In the genomic region with DNA sequence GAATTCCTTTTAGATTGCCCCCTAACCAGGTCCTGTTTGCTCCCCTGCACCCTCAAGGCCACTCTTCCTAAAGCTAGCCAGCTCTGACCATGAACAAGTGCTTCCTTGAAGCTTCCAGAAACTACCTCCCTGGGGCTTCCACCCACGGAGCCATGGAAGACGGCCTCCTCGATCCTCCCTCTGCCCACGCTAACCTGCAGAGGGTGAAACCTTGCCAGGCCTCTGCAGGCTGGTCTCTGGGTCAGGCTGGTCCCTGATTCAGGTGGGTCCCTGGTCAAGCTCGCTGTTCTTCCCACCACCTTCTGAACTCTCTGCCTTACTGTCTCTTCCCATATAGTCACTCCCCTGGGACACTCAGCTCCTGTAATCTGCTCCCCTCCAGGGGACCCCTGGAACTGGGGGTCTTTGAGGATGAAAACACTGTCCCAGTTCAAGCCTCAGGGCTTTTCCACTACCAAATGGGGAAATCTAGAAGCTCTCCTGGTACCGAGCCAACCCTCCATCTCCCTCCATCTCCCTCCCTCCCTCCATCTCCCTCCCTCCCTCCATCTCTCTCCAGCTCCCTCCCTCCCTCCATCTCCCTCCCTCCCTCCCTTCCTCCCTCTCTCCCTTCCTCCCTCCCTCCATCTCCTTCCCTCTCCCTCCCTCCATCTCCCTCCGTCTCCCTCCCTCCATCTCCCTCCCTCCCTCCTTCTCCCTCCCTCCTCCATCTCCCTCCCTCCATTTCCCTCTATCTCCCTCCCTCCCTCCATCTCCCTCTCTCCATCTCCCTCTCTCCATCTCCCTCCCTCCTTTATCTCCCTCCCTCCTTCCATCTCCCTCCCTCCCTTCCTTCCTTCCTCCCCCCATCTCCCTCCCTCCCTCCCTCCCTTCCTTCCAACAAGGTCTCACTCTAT, we compare ENCODE assay signal across 25 cellular contexts. TPM values are rescaled to one million over a fixed set of nuclear protein-coding genes. Genes with fewer than 3 reads are reported as not detected.
DNase-seq lines count a peak whose midpoint lies in the region; ATAC-seq, FAIRE-seq and TF ChIP-seq lines count a peak whose summit lies in the region.
"Had no signal": no experiment of that assay in that cellular context is flagged by ENCODE, and none has a peak within 500 bp of the region (broad histone marks: within the 10 kb centered on the region; RNA-seq: fewer than 3 reads in every experiment).

No MANE protein-coding gene starts in this region.

- no peak for FAIRE-seq in H1 (lab: Jason Lieb, UNC)

- CTCF ChIA-PET in H1 (lab: Charles Lee; ENCODE audit: partially characterized antibody), result interaction anchor here (0.7 to 2.2 kb wide), 18 partner anchors 8 to 150 kb away, joined by 3 to 11 read pairs (median 4); no protein-coding TSS in a partner anchor

- H3K27ac ChIP-seq in H1 (ENCODE audit: low read depth, low read length), result no peak overlapping the region
- H3K27ac ChIP-seq in neuronal stem cell (replicated peaks; ENCODE audit: low read length), result no peak overlapping the region
- H3K27ac ChIP-seq in endodermal cell (ENCODE audit: low read depth, low read length), result no peak overlapping the region

- H3K18ac ChIP-seq in H1 (ENCODE audit: extremely low read depth, low read length) (peak overlapping the region; percentile 60; the same call in 1 of the 2 replicates), neuronal stem cell (ENCODE audit: low read length) (peak overlapping the region; percentile 35)

- no peak overlapping the region for H3K4me3 Mint-ChIP-seq in endodermal cell

- H3K9ac ChIP-seq in H1 (replicated peaks in 1 of 4; ENCODE audit: extremely low read depth in 1 of 4, low read depth in 3 of 4, low read length in 3 of 4), result no peak overlapping the region
- no peak overlapping the region for H3K9ac ChIP-seq in neuronal stem cell (ENCODE audit: low read depth, low read length, poor library complexity)
- H3K9ac ChIP-seq in endodermal cell (ENCODE audit: extremely low read depth, low read length, poor library complexity, severe bottlenecking), result no peak overlapping the region

- H3K4me1 Mint-ChIP-seq in endodermal cell, result peaks cover 4% of the 10 kb centered on the region

- H3K79me1 ChIP-seq in H1 (ENCODE audit: low read depth, low read length) (no peaks in the 10 kb centered on the region), neuronal stem cell (ENCODE audit: low read depth, low read length) (peaks cover 5% of the 10 kb centered on the region)

- H3K9me3 Mint-ChIP-seq in endodermal cell, result no peaks in the 10 kb centered on the region
- H3K9me3 Mint-ChIP-seq: CD8-positive, alpha-beta memory T cell had no signal

- H3K4me3 ChIP-seq in H1 (ENCODE audit: extremely low read depth in 1 of 4, insufficient read depth in 2 of 4, low read depth in 3 of 4, low read length in 4 of 4), result no peak overlapping the region
- no peak overlapping the region for H3K4me3 ChIP-seq in neuronal stem cell (ENCODE audit: low read length in 2 of 2)
- H3K4me3 ChIP-seq in endodermal cell (ENCODE audit: low read length), result no peak overlapping the region
- H3K4me3 ChIP-seq: HAP-1 had no signal

- H2BK120ac ChIP-seq in H1 (replicated peaks; ENCODE audit: low read depth, low read length) (no peak overlapping the region), neuronal stem cell (ENCODE audit: low read depth, low read length) (no peak overlapping the region)

- H2BK20ac ChIP-seq in H1 (ENCODE audit: low read length), result no peak overlapping the region; the same call in 1 of the 2 replicates

- peaks cover 18% of the 10 kb centered on the region for H3K23me2 ChIP-seq in H1 (ENCODE audit: low read depth, low read length)

- no peak for TF ChIP-seq EP300 in H1 (IDR thresholded peaks at IDR 0.05; ENCODE audit: borderline replicate concordance in 1 of 2, low read depth in 2 of 2, low read length in 2 of 2)

- no peak for TF ChIP-seq RAD21 in H1 (IDR thresholded peaks at IDR 0.05 in 1 of 2, conservative IDR thresholded peaks at IDR 0.05 in 1 of 2; ENCODE audit: low read depth in 2 of 2, low read length in 2 of 2)

- peak; percentile 24 for DNase-seq in NCI-H2196 (lab: John Stamatoyannopoulos, UW; ENCODE audit: unreplicated experiment)
- DNase-seq in NCI-H2196 treated with DMSO at 0.1 percent for 48 hours (lab: John Stamatoyannopoulos, UW; ENCODE audit: unreplicated experiment), result no peak
- DNase-seq in H1 (ENCODE audit: low read depth in 1 of 2, low spot score in 2 of 2), result no peak
- DNase-seq in neuronal stem cell (ENCODE audit: low spot score), result no peak
- DNase-seq in HK-2 (ENCODE audit: unreplicated experiment), result no peak
- no peak for DNase-seq in endodermal cell
- DNase-seq: 8988T; ACHN; BE2C; CD8-positive, alpha-beta memory T cell; DMS153; DND-41; Kasumi-1; NCI-H1092 treated with DMSO at 0.1 percent for 48 hours; NCI-H1436; NCI-H187; NCI-H2081 treated with DMSO at 0.1 percent for 48 hours; NCI-H2171; NCI-H524; NCI-H774; SHP77 treated with DMSO at 0.1 percent for 48 hours had no signal

- no peak for TF ChIP-seq CTCF in H1 (IDR thresholded peaks at IDR 0.05; ENCODE audit: control extremely low read depth in 1 of 3, insufficient read depth in 1 of 3, low read depth in 1 of 3, low read length in 3 of 3)
- TF ChIP-seq CTCF in endodermal cell (conservative IDR thresholded peaks at IDR 0.05), result no peak

- H3K4ac ChIP-seq in H1 (replicated peaks; ENCODE audit: insufficient read length, low read depth, low read length) (no peak overlapping the region), neuronal stem cell (ENCODE audit: low read length) (no peak overlapping the region)

- peaks cover 0 to 12% (median 10%) of the 10 kb centered on the region in 4 experiments; a peak in 5 of 7 replicates for H3K27me3 ChIP-seq in H1 (replicated peaks in 1 of 4; ENCODE audit: control insufficient read depth in 3 of 4, extremely low read depth in 1 of 4, insufficient read depth in 3 of 4, low read length in 3 of 4)
- H3K27me3 ChIP-seq in neuronal stem cell (ENCODE audit: control insufficient read depth in 3 of 3, insufficient read depth in 3 of 3, low read depth in 1 of 3, low read length in 3 of 3), result peaks cover 15 to 49% (median 29%) of the 10 kb centered on the region in 3 experiments
- peaks cover 31% of the 10 kb centered on the region for H3K27me3 ChIP-seq in endodermal cell (ENCODE audit: control insufficient read depth, insufficient read depth, low read length, poor library complexity, severe bottlenecking)

- H2BK15ac ChIP-seq in H1 (ENCODE audit: low read length), result peak overlapping the region; percentile 97
- H2BK15ac ChIP-seq in neuronal stem cell (ENCODE audit: low read length), result peak overlapping the region; percentile 45

- no peak for ATAC-seq in GM21737 (IDR thresholded peaks at IDR 0.05; ENCODE audit: unreplicated experiment)
- ATAC-seq: Panc1 had no signal

- peaks cover 36% of the 10 kb centered on the region for H3K27me3 Mint-ChIP-seq in endodermal cell (ENCODE audit: insufficient read depth)

- H2BK5ac ChIP-seq in H1 (ENCODE audit: low read depth, low read length), result peak overlapping the region; percentile 24; the same call in 1 of the 2 replicates
- H2BK5ac ChIP-seq in neuronal stem cell (ENCODE audit: low read length), result peak overlapping the region; percentile 39

- no peak overlapping the region for H3K27ac Mint-ChIP-seq in endodermal cell
- H3K27ac Mint-ChIP-seq: CD8-positive, alpha-beta memory T cell had no signal

- H4K91ac ChIP-seq in H1 (replicated peaks; ENCODE audit: insufficient read length, low read length) (peak overlapping the region; percentile 66), neuronal stem cell (ENCODE audit: low read depth, low read length, poor library complexity) (no peak overlapping the region)

- H3K14ac ChIP-seq in H1 (ENCODE audit: insufficient read length) (no peak overlapping the region), neuronal stem cell (ENCODE audit: low read length) (no peak overlapping the region)

- H2BK12ac ChIP-seq in H1 (ENCODE audit: low read depth, low read length) (0 out of 2 replicates have a peak overlapping the region, but pooled peaks have one; percentile 43), neuronal stem cell (ENCODE audit: low read length) (no peak overlapping the region)

- H4K5ac ChIP-seq in H1 (ENCODE audit: insufficient read length, low read depth, low read length), result no peak overlapping the region

- POLR2A ChIA-PET in H1 (lab: Charles Lee; ENCODE audit: partially characterized antibody), result interaction anchor here (0.6 to 2.6 kb wide), 13 partner anchors 9 to 120 kb away, joined by 3 to 20 read pairs (median 4); a partner anchor contains a TSS

- H3K9me3 ChIP-seq in H1 (ENCODE audit: insufficient read depth in 2 of 2, low read depth in 1 of 2, low read length in 1 of 2) (no peaks in the 10 kb centered on the region), neuronal stem cell (replicated peaks in 1 of 2; ENCODE audit: control insufficient read depth in 2 of 2, insufficient read depth in 1 of 2, low read depth in 1 of 2, low read length in 2 of 2) (no peaks in the 10 kb centered on the region), endodermal cell (ENCODE audit: control insufficient read depth, low read length) (no peaks in the 10 kb centered on the region)
- H3K9me3 ChIP-seq: BE2C, HAP-1 had no signal

- H3K23ac ChIP-seq in H1 (ENCODE audit: insufficient read length), result no peak overlapping the region
- H3K23ac ChIP-seq in neuronal stem cell (ENCODE audit: low read depth, low read length, poor library complexity), result no peak overlapping the region

- peak overlapping the region; percentile 53; the same call in 1 of the 2 replicates for H2AK5ac ChIP-seq in H1 (ENCODE audit: low read depth, low read length)
- peak overlapping the region; percentile 86 for H2AK5ac ChIP-seq in neuronal stem cell (ENCODE audit: low read depth, low read length)

- H3K36me3 ChIP-seq in H1 (ENCODE audit: control insufficient read depth in 2 of 4, insufficient read depth in 4 of 4, low read length in 3 of 4) (no peaks in the 10 kb centered on the region), neuronal stem cell (replicated peaks in 1 of 2; ENCODE audit: control insufficient read depth in 2 of 2, insufficient read depth in 2 of 2, low read length in 2 of 2) (no peaks in the 10 kb centered on the region), endodermal cell (ENCODE audit: control insufficient read depth, insufficient read depth, low read length) (no peaks in the 10 kb centered on the region)
- H3K36me3 ChIP-seq: BE2C, HAP-1 had no signal

- TF ChIP-seq POLR2A in H1 (IDR thresholded peaks at IDR 0.05; ENCODE audit: control extremely low read depth in 1 of 2, low read depth in 2 of 2, low read length in 2 of 2), result no peak

- H4K20me1 ChIP-seq in H1 (replicated peaks in 1 of 2; ENCODE audit: control insufficient read depth in 1 of 2, insufficient read depth in 2 of 2, low read length in 2 of 2), result peaks cover 0 to 6% of the 10 kb centered on the region in 2 experiments

- H3K4me2 ChIP-seq in H1 (ENCODE audit: insufficient read depth in 1 of 2, low read depth in 2 of 2, low read length in 2 of 2) (no peak overlapping the region; a peak in 1 of 4 replicates), neuronal stem cell (ENCODE audit: insufficient read depth, low read length, poor library complexity, severe bottlenecking) (no peak overlapping the region)

- H2AFZ ChIP-seq in H1 (ENCODE audit: low read length), result no peak overlapping the region
- H2AFZ ChIP-seq in neuronal stem cell (ENCODE audit: low read length), result no peak overlapping the region

- H3K4me1 ChIP-seq in H1 (replicated peaks in 1 of 4; ENCODE audit: control insufficient read depth in 3 of 4, insufficient read depth in 4 of 4, low read length in 3 of 4), result peaks cover 0 to 6% (median 4%) of the 10 kb centered on the region in 4 experiments; a peak in 6 of 7 replicates
- H3K4me1 ChIP-seq in neuronal stem cell (ENCODE audit: control insufficient read depth in 2 of 2, insufficient read depth in 1 of 2, low read depth in 1 of 2, low read length in 2 of 2), result peaks cover 7 to 10% of the 10 kb centered on the region in 2 donors
- peaks cover 8% of the 10 kb centered on the region for H3K4me1 ChIP-seq in endodermal cell (ENCODE audit: control insufficient read depth, insufficient read depth, low read length)
- H3K4me1 ChIP-seq: BE2C, HAP-1 had no signal

- peaks cover 1% of the 10 kb centered on the region for H3K36me3 Mint-ChIP-seq in endodermal cell (ENCODE audit: low read depth)
- H3K36me3 Mint-ChIP-seq: CD14-positive monocyte; CD8-positive, alpha-beta memory T cell had no signal

- H3K79me2 ChIP-seq in H1 (ENCODE audit: control insufficient read depth in 1 of 2, insufficient read depth in 2 of 2, low read length in 2 of 2), result no peaks in the 10 kb centered on the region

- no peak overlapping the region for H3K56ac ChIP-seq in H1 (replicated peaks; ENCODE audit: insufficient read length, low read depth, low read length)

- WGBS in H1 (ENCODE audit: extremely low coverage in 1 of 2, insufficient coverage in 1 of 2, insufficient read length in 1 of 2, insufficient replicate concordance in 2 of 2, low coverage in 1 of 2, low lambda C conversion rate in 2 of 2, missing lambda C conversion rate in 1 of 2), 2 experiments, result 85% methylated on average over 5 of the region's 7 CpGs; no CpG with 5 or more reads in 1 of the 2 experiments
- 100% methylated on average over 1 of the region's 7 CpGs; no CpG with 5 or more reads in 1 of the 2 donors for WGBS in neuronal stem cell (ENCODE audit: extremely low coverage in 2 of 2, insufficient read length in 2 of 2, insufficient replicate concordance in 1 of 2), 2 donors
- 74% methylated on average over 5 to 7 of the region's 7 CpGs for WGBS in endodermal cell (ENCODE audit: insufficient coverage in 1 of 2, insufficient read length in 1 of 2), 2 experiments

- H4K8ac ChIP-seq in H1 (ENCODE audit: extremely low read depth, insufficient read depth, low read length) (no peak overlapping the region), neuronal stem cell (ENCODE audit: low read depth, low read length) (no peak overlapping the region)

RNA-seq across cellular contexts. Expression of a gene that starts 2.9 kb away (rescaled TPM):
- total RNA-seq in H1 (2021; fragmentation: NEBNext Ultra II Directional; extraction: Animal tissue kit (Norgen Biotek cat#: 25700)), result 8.6 and 9.4 TPM in 2 replicates
- polyA plus RNA-seq in H1 (2011; rRNA removed), result 10.6 and 17.0 TPM in 2 replicates
- polyA plus RNA-seq in H1 (2011; cell fraction: cytosol; rRNA removed), result 11.1 TPM
- polyA plus RNA-seq in H1 (2011; cell fraction: nucleus; rRNA removed), result 123 TPM
- polyA plus RNA-seq in H1 (2012, experiment 1 of 2), result 12.1 to 25.0 TPM (median 22.0 TPM) in 4 replicates
- 10.1 TPM for polyA plus RNA-seq in H1 (2012, experiment 2 of 2)
- 13.6 TPM for polyA plus RNA-seq in H1 (2013, experiment 1 of 2)
- 11.2 TPM for polyA plus RNA-seq in H1 (2013, experiment 2 of 2)
- 2.0 and 2.7 TPM in 2 replicates for polyA minus RNA-seq in H1 (2011; rRNA and poly(A)+ RNA removed)
- 3.7 TPM for polyA minus RNA-seq in H1 (2011; cell fraction: cytosol; rRNA and poly(A)+ RNA removed)
- polyA minus RNA-seq in H1 (2011; cell fraction: nucleus; rRNA and poly(A)+ RNA removed), result 17.7 TPM
- 2.3 TPM for polyA plus RNA-seq in neuronal stem cell (2013, experiment 1 of 2)
- 3.2 TPM for polyA plus RNA-seq in neuronal stem cell (2013, experiment 2 of 2)
- total RNA-seq in endodermal cell, result 10 to 100 TPM; 39.7 to 58.0 TPM
- 5.2 TPM for polyA plus RNA-seq in endodermal cell (2013, experiment 1 of 2)
- polyA plus RNA-seq in endodermal cell (2013, experiment 2 of 2), result 2.8 TPM
- total RNA-seq: CD8-positive, alpha-beta memory T cell had no signal
- polyA plus RNA-seq: CD8-positive, alpha-beta memory T cell had no signal

RNA-seq across cellular contexts. Expression of a gene that starts 43.0 kb away (rescaled TPM):
- 22.5 and 25.8 TPM in 2 replicates for total RNA-seq in H1 (2021; fragmentation: NEBNext Ultra II Directional; extraction: Animal tissue kit (Norgen Biotek cat#: 25700))
- polyA plus RNA-seq in H1 (2011; rRNA removed), result 29.7 and 36.7 TPM in 2 replicates
- polyA plus RNA-seq in H1 (2011; cell fraction: cytosol; rRNA removed), result 27.6 TPM
- 40.4 TPM for polyA plus RNA-seq in H1 (2011; cell fraction: nucleus; rRNA removed)
- polyA plus RNA-seq in H1 (2012, experiment 1 of 2), result 15.7 to 25.2 TPM (median 24.4 TPM) in 4 replicates
- polyA plus RNA-seq in H1 (2012, experiment 2 of 2), result 15.7 TPM
- 18.6 TPM for polyA plus RNA-seq in H1 (2013, experiment 1 of 2)
- 21.0 TPM for polyA plus RNA-seq in H1 (2013, experiment 2 of 2)
- 39.7 and 70.8 TPM in 2 replicates for polyA minus RNA-seq in H1 (2011; rRNA and poly(A)+ RNA removed)
- 38.4 TPM for polyA minus RNA-seq in H1 (2011; cell fraction: cytosol; rRNA and poly(A)+ RNA removed)
- polyA minus RNA-seq in H1 (2011; cell fraction: nucleus; rRNA and poly(A)+ RNA removed), result 23.6 TPM
- 26.1 TPM for polyA plus RNA-seq in neuronal stem cell (2013, experiment 1 of 2)
- polyA plus RNA-seq in neuronal stem cell (2013, experiment 2 of 2), result 23.8 TPM
- 10 to 100 TPM; 55.7 to 59.7 TPM for total RNA-seq in endodermal cell
- 43.4 TPM for polyA plus RNA-seq in endodermal cell (2013, experiment 1 of 2)
- 37.8 TPM for polyA plus RNA-seq in endodermal cell (2013, experiment 2 of 2)

RNA-seq across cellular contexts. Expression of a gene that starts 46.2 kb away (rescaled TPM):
- total RNA-seq in H1 (2021; fragmentation: NEBNext Ultra II Directional; extraction: Animal tissue kit (Norgen Biotek cat#: 25700)), result 3.4 and 3.8 TPM in 2 replicates
- polyA plus RNA-seq in H1 (2011; rRNA removed), result 5.0 and 6.9 TPM in 2 replicates
- polyA plus RNA-seq in H1 (2011; cell fraction: cytosol; rRNA removed), result 5.6 TPM
- polyA plus RNA-seq in H1 (2011; cell fraction: nucleus; rRNA removed), result 5.4 TPM
- polyA plus RNA-seq in H1 (2012, experiment 1 of 2), result 1.8 to 3.9 TPM (median 3.5 TPM) in 4 replicates
- 3.4 TPM for polyA plus RNA-seq in H1 (2012, experiment 2 of 2)
- polyA plus RNA-seq in H1 (2013, experiment 1 of 2), result 2.4 TPM
- polyA plus RNA-seq in H1 (2013, experiment 2 of 2), result 2.7 TPM
- 0.73 and 1.0 TPM in 2 replicates for polyA minus RNA-seq in H1 (2011; rRNA and poly(A)+ RNA removed)
- 2.7 TPM for polyA minus RNA-seq in H1 (2011; cell fraction: cytosol; rRNA and poly(A)+ RNA removed)
- polyA minus RNA-seq in H1 (2011; cell fraction: nucleus; rRNA and poly(A)+ RNA removed), result 3.2 TPM
- 20.6 TPM for polyA plus RNA-seq in neuronal stem cell (2013, experiment 1 of 2)
- 19.3 TPM for polyA plus RNA-seq in neuronal stem cell (2013, experiment 2 of 2)
- total RNA-seq in endodermal cell, result 1 to 10 TPM; 6.1 to 9.1 TPM
- polyA plus RNA-seq in endodermal cell (2013, experiment 1 of 2), result 12.5 TPM
- polyA plus RNA-seq in endodermal cell (2013, experiment 2 of 2), result 10.6 TPM
- polyA plus RNA-seq: CD14-positive monocyte had no signal
